13 cellular contexts compared by ENCODE assay signal in genomic region chr12:39341179-39341578, GRCh38.
DNase-seq lines count a peak whose midpoint lies in the region; ATAC-seq and TF ChIP-seq lines count a peak whose summit lies in the region.
"Had no signal": no experiment of that assay in that cellular context is flagged by ENCODE, and none has a peak within 500 bp of the region (broad histone marks: within the 10 kb centered on the region; RNA-seq: fewer than 3 reads in every experiment).

No MANE protein-coding gene starts in this region.

- no peaks in the 10 kb centered on the region for H3K4me1 Mint-ChIP-seq in nephron progenitor cell

- no peaks in the 10 kb centered on the region for H3K9me3 Mint-ChIP-seq in nephron progenitor cell

- no peak for DNase-seq in nephron progenitor cell
- DNase-seq in putamen (ENCODE audit: low spot score), result no peak
- no peak for DNase-seq in left colon
- DNase-seq in esophagus squamous epithelium (lab: John Stamatoyannopoulos, UW), result no peak
- DNase-seq: effector CD4-positive, alpha-beta T cell; heart right ventricle; mesendoderm; stimulated activated CD4-positive, alpha-beta T cell treated with anti-CD3 and anti-CD28 coated beads, Interleukin-2, amount 100 ng/mL, for 24 hours; T-helper 1 cell had no signal

- no peak for TF ChIP-seq CTCF in nephron progenitor cell (IDR thresholded peaks at IDR 0.05)
- TF ChIP-seq CTCF in esophagus squamous epithelium (IDR thresholded peaks at IDR 0.05), result no peak

- H3K36me3 Mint-ChIP-seq in nephron progenitor cell (ENCODE audit: low read depth), result peaks cover 18% of the 10 kb centered on the region

- no peak overlapping the region for H3K27ac ChIP-seq in esophagus squamous epithelium
- H3K27ac ChIP-seq: heart right ventricle, KMS-11 had no signal

- TF ChIP-seq POLR2A in esophagus squamous epithelium (IDR thresholded peaks at IDR 0.05), result no peak

- ATAC-seq in GM18873 (IDR thresholded peaks at IDR 0.05; ENCODE audit: low FRiP score, unreplicated experiment), result peak; percentile 77
- peak; percentile 73 for ATAC-seq in GM21786 (IDR thresholded peaks at IDR 0.05; ENCODE audit: unreplicated experiment)
- ATAC-seq in HG03520 (IDR thresholded peaks at IDR 0.05; ENCODE audit: unreplicated experiment), result peak; percentile 58
- no peak for ATAC-seq in left colon
- ATAC-seq: heart right ventricle had no signal

- no peaks in the 10 kb centered on the region for H3K4me1 ChIP-seq in esophagus squamous epithelium

- H3K27me3 Mint-ChIP-seq in nephron progenitor cell (ENCODE audit: low read depth, poor library complexity), result no peaks in the 10 kb centered on the region

- peak overlapping the region; percentile 60 for H3K27ac Mint-ChIP-seq in nephron progenitor cell

- H3K4me3 ChIP-seq in esophagus squamous epithelium, result no peak overlapping the region
- H3K4me3 ChIP-seq: heart right ventricle had no signal

- intact Hi-C loops in left colon (cut with DNase I, micrococcal nuclease), result no loop called here
- intact Hi-C loops in esophagus squamous epithelium (cut with DNase I), result no loop called here

- no peaks in the 10 kb centered on the region for H3K9me3 ChIP-seq in esophagus squamous epithelium
- H3K9me3 ChIP-seq: heart right ventricle had no signal

- no peak overlapping the region for H3K4me3 Mint-ChIP-seq in nephron progenitor cell

- H3K27me3 ChIP-seq in esophagus squamous epithelium, result no peaks in the 10 kb centered on the region
- H3K27me3 ChIP-seq: heart right ventricle had no signal

- peaks cover 0 to 34% (median 0%) of the 10 kb centered on the region in 3 donors for H3K36me3 ChIP-seq in esophagus squamous epithelium
